ENCODE assay signal across 1 cellular context in the genomic region with DNA sequence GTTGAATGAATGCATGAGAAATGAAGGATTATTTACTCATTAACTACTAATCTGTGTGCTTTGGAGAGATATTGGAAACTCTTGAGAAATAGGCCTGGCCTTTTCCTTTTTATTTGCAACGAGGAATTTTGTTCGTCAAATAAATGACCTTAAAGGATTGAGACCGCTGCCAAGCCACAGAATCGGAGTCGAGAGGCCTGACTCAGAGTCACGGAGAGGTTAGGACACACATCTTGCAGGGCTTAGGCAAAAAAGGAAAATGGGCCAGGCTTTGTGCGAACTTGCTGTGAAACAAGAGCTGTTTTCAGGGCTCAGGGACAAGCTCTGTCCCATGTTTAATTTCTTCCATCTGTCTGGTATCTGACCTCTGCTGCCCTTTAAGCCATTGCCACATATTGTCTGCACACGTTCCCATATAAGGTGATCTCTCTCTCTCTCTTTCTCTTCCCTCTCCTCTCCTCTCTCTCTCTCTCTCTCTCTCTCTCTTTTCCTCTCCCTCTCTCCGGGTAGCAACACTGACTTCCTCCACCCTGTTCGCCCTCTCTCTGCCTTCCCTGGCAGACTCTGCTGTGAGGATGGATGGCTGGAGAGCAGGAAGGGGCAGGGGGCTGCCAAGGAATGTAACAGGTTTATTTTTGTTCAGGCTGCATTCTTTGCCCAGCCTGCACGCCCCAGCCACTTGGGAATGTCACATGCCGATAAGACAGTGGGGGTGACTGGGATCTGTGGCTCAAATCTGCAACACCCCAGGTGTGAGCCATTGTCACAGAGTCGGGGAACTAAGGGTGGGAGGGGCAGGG.
TF ChIP-seq lines count a peak whose summit lies in the region.

No MANE protein-coding gene starts in this region.

TF ChIP-seq in HepG2, 621 proteins besides CTCF, POLR2A, EP300 and RAD21 (continued from another document and continues in another):
- TF ChIP-seq, protein P1, sequence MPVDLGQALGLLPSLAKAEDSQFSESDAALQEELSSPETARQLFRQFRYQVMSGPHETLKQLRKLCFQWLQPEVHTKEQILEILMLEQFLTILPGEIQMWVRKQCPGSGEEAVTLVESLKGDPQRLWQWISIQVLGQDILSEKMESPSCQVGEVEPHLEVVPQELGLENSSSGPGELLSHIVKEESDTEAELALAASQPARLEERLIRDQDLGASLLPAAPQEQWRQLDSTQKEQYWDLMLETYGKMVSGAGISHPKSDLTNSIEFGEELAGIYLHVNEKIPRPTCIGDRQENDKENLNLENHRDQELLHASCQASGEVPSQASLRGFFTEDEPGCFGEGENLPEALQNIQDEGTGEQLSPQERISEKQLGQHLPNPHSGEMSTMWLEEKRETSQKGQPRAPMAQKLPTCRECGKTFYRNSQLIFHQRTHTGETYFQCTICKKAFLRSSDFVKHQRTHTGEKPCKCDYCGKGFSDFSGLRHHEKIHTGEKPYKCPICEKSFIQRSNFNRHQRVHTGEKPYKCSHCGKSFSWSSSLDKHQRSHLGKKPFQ (CRISPR knock-in tag; IDR thresholded peaks at IDR 0.05; ENCODE audit: insufficient replicate concordance), result peak; percentile 78
- TF ChIP-seq, protein P2, sequence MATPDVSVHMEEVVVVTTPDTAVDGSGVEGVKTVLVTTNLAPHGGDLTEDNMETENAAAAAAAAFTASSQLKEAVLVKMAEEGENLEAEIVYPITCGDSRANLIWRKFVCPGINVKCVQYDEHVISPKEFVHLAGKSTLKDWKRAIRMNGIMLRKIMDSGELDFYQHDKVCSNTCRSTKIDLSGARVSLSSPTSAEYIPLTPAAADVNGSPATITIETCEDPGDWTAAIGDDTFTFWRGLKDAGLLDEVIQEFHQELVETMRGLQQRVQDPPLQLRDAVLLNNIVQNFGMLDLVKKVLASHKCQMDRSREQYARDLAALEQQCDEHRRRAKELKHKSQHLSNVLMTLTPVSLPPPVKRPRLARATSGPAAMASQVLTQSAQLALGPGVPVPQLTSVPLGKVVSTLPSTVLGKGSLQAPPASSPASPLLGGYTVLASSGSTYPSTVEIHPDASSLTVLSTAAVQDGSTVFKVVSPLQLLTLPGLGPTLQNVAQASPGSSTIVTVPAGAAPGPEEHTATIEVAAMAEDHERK (CRISPR knock-in tag; IDR thresholded peaks at IDR 0.05; ENCODE audit: low read depth), result no peak
- no peak for TF ChIP-seq ZNF234 (CRISPR knock-in tag; conservative IDR thresholded peaks at IDR 0.05)
- TF ChIP-seq ZNF296 (CRISPR knock-in tag; conservative IDR thresholded peaks at IDR 0.05), result no peak
- no peak for TF ChIP-seq TAF15 (IDR thresholded peaks at IDR 0.05; ENCODE audit: low read depth, low read length, poor library complexity, severe bottlenecking)
- TF ChIP-seq SIN3A (IDR thresholded peaks at IDR 0.05; ENCODE audit: borderline replicate concordance, low read depth, low read length), result no peak
- TF ChIP-seq GATAD2A (CRISPR knock-in tag; IDR thresholded peaks at IDR 0.05), result peak; percentile 81
- TF ChIP-seq ZNF768 (CRISPR knock-in tag; IDR thresholded peaks at IDR 0.05), result no peak
- no peak for TF ChIP-seq ZNF253 (CRISPR knock-in tag; IDR thresholded peaks at IDR 0.05; ENCODE audit: borderline replicate concordance)
- peak; percentile 89; the same call in 1 of the 2 replicates for TF ChIP-seq ZNF3 (CRISPR knock-in tag; IDR thresholded peaks at IDR 0.05)
- TF ChIP-seq IRX3 (CRISPR knock-in tag; IDR thresholded peaks at IDR 0.05; ENCODE audit: borderline replicate concordance, low read depth), result no peak
- no peak for TF ChIP-seq ZNF670 (CRISPR knock-in tag; IDR thresholded peaks at IDR 0.05; ENCODE audit: borderline replicate concordance)
- no peak for TF ChIP-seq SCMH1 (CRISPR knock-in tag; IDR thresholded peaks at IDR 0.05; ENCODE audit: borderline replicate concordance)
- TF ChIP-seq, protein P3, sequence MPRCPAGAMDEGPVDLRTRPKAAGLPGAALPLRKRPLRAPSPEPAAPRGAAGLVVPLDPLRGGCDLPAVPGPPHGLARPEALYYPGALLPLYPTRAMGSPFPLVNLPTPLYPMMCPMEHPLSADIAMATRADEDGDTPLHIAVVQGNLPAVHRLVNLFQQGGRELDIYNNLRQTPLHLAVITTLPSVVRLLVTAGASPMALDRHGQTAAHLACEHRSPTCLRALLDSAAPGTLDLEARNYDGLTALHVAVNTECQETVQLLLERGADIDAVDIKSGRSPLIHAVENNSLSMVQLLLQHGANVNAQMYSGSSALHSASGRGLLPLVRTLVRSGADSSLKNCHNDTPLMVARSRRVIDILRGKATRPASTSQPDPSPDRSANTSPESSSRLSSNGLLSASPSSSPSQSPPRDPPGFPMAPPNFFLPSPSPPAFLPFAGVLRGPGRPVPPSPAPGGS (CRISPR knock-in tag; IDR thresholded peaks at IDR 0.05), result no peak
- TF ChIP-seq GFI1 (CRISPR knock-in tag; IDR thresholded peaks at IDR 0.05; ENCODE audit: borderline replicate concordance), result peak; percentile 12; the same call in 1 of the 2 replicates
- TF ChIP-seq ZNF83 (CRISPR knock-in tag; IDR thresholded peaks at IDR 0.05; ENCODE audit: borderline replicate concordance), result 0 out of 2 replicates have a peak, but pooled peaks have one; percentile 40
- peak; percentile 67 for TF ChIP-seq SP4 (CRISPR knock-in tag; IDR thresholded peaks at IDR 0.05)
- no peak for TF ChIP-seq SMARCC2 (IDR thresholded peaks at IDR 0.05)
- no peak for TF ChIP-seq ZFP62 (CRISPR knock-in tag; IDR thresholded peaks at IDR 0.05)
- TF ChIP-seq GLI4 (CRISPR knock-in tag; IDR thresholded peaks at IDR 0.05; ENCODE audit: borderline replicate concordance), result no peak
- TF ChIP-seq, protein P4, sequence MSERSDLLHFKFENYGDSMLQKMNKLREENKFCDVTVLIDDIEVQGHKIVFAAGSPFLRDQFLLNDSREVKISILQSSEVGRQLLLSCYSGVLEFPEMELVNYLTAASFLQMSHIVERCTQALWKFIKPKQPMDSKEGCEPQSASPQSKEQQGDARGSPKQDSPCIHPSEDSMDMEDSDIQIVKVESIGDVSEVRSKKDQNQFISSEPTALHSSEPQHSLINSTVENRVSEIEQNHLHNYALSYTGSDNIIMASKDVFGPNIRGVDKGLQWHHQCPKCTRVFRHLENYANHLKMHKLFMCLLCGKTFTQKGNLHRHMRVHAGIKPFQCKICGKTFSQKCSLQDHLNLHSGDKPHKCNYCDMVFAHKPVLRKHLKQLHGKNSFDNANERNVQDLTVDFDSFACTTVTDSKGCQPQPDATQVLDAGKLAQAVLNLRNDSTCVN (CRISPR knock-in tag; IDR thresholded peaks at IDR 0.05; ENCODE audit: borderline replicate concordance), result peak; percentile 63; the same call in 1 of the 2 replicates
- peak; percentile 55 for TF ChIP-seq ATF7 (IDR thresholded peaks at IDR 0.05)
- no peak; the same call in 1 of the 2 replicates for TF ChIP-seq ATF7 (CRISPR knock-in tag; IDR thresholded peaks at IDR 0.05)
- TF ChIP-seq MAFF (IDR thresholded peaks at IDR 0.05; ENCODE audit: low read depth, low read length), result no peak
- TF ChIP-seq, protein P5, sequence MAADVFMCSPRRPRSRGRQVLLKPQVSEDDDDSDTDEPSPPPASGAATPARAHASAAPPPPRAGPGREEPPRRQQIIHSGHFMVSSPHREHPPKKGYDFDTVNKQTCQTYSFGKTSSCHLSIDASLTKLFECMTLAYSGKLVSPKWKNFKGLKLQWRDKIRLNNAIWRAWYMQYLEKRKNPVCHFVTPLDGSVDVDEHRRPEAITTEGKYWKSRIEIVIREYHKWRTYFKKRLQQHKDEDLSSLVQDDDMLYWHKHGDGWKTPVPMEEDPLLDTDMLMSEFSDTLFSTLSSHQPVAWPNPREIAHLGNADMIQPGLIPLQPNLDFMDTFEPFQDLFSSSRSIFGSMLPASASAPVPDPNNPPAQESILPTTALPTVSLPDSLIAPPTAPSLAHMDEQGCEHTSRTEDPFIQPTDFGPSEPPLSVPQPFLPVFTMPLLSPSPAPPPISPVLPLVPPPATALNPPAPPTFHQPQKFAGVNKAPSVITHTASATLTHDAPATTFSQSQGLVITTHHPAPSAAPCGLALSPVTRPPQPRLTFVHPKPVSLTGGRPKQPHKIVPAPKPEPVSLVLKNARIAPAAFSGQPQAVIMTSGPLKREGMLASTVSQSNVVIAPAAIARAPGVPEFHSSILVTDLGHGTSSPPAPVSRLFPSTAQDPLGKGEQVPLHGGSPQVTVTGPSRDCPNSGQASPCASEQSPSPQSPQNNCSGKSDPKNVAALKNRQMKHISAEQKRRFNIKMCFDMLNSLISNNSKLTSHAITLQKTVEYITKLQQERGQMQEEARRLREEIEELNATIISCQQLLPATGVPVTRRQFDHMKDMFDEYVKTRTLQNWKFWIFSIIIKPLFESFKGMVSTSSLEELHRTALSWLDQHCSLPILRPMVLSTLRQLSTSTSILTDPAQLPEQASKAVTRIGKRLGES (CRISPR knock-in tag; IDR thresholded peaks at IDR 0.05; ENCODE audit: borderline replicate concordance), result no peak
- TF ChIP-seq STAG1 (CRISPR knock-in tag; IDR thresholded peaks at IDR 0.05), result no peak
- TF ChIP-seq ZNF101 (CRISPR knock-in tag; IDR thresholded peaks at IDR 0.05; ENCODE audit: borderline replicate concordance, low read depth), result no peak
- TF ChIP-seq ZNF724P (CRISPR knock-in tag; IDR thresholded peaks at IDR 0.05; ENCODE audit: borderline replicate concordance), result no peak
- no peak for TF ChIP-seq GATA4 (IDR thresholded peaks at IDR 0.05; ENCODE audit: borderline replicate concordance, low read depth)
- TF ChIP-seq ZNF720 (CRISPR knock-in tag; IDR thresholded peaks at IDR 0.05), result no peak
- TF ChIP-seq HDAC2 (CRISPR knock-in tag; IDR thresholded peaks at IDR 0.05), result peak; percentile 92
- TF ChIP-seq, protein P6, sequence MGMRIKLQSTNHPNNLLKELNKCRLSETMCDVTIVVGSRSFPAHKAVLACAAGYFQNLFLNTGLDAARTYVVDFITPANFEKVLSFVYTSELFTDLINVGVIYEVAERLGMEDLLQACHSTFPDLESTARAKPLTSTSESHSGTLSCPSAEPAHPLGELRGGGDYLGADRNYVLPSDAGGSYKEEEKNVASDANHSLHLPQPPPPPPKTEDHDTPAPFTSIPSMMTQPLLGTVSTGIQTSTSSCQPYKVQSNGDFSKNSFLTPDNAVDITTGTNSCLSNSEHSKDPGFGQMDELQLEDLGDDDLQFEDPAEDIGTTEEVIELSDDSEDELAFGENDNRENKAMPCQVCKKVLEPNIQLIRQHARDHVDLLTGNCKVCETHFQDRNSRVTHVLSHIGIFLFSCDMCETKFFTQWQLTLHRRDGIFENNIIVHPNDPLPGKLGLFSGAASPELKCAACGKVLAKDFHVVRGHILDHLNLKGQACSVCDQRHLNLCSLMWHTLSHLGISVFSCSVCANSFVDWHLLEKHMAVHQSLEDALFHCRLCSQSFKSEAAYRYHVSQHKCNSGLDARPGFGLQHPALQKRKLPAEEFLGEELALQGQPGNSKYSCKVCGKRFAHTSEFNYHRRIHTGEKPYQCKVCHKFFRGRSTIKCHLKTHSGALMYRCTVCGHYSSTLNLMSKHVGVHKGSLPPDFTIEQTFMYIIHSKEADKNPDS (CRISPR knock-in tag; IDR thresholded peaks at IDR 0.05), result no peak
- peak; percentile 68; the same call in 1 of the 2 replicates for TF ChIP-seq KMT2B (CRISPR knock-in tag; IDR thresholded peaks at IDR 0.05)
- TF ChIP-seq ZNF644 (CRISPR knock-in tag; IDR thresholded peaks at IDR 0.05; ENCODE audit: low read depth), result no peak
- TF ChIP-seq AGO2 (optimal IDR thresholded peaks at IDR 0.05; ENCODE audit: low read depth, low read length), result no peak
- TF ChIP-seq, protein P7, sequence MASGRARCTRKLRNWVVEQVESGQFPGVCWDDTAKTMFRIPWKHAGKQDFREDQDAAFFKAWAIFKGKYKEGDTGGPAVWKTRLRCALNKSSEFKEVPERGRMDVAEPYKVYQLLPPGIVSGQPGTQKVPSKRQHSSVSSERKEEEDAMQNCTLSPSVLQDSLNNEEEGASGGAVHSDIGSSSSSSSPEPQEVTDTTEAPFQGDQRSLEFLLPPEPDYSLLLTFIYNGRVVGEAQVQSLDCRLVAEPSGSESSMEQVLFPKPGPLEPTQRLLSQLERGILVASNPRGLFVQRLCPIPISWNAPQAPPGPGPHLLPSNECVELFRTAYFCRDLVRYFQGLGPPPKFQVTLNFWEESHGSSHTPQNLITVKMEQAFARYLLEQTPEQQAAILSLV (CRISPR knock-in tag; IDR thresholded peaks at IDR 0.05; ENCODE audit: borderline replicate concordance), result no peak
- TF ChIP-seq PHF5A (CRISPR knock-in tag; IDR thresholded peaks at IDR 0.05; ENCODE audit: low read depth, unreplicated experiment), result peak; percentile 53
- TF ChIP-seq ZNF616 (CRISPR knock-in tag; IDR thresholded peaks at IDR 0.05; ENCODE audit: low read depth), result no peak
- TF ChIP-seq, protein P8, sequence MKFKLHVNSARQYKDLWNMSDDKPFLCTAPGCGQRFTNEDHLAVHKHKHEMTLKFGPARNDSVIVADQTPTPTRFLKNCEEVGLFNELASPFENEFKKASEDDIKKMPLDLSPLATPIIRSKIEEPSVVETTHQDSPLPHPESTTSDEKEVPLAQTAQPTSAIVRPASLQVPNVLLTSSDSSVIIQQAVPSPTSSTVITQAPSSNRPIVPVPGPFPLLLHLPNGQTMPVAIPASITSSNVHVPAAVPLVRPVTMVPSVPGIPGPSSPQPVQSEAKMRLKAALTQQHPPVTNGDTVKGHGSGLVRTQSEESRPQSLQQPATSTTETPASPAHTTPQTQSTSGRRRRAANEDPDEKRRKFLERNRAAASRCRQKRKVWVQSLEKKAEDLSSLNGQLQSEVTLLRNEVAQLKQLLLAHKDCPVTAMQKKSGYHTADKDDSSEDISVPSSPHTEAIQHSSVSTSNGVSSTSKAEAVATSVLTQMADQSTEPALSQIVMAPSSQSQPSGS (CRISPR knock-in tag; IDR thresholded peaks at IDR 0.05), result 0 out of 2 replicates have a peak, but pooled peaks have one; percentile 46
- TF ChIP-seq MTA3 (CRISPR knock-in tag; IDR thresholded peaks at IDR 0.05), result no peak
- no peak for TF ChIP-seq ZFAT (CRISPR knock-in tag; conservative IDR thresholded peaks at IDR 0.05)
- TF ChIP-seq, protein P9, sequence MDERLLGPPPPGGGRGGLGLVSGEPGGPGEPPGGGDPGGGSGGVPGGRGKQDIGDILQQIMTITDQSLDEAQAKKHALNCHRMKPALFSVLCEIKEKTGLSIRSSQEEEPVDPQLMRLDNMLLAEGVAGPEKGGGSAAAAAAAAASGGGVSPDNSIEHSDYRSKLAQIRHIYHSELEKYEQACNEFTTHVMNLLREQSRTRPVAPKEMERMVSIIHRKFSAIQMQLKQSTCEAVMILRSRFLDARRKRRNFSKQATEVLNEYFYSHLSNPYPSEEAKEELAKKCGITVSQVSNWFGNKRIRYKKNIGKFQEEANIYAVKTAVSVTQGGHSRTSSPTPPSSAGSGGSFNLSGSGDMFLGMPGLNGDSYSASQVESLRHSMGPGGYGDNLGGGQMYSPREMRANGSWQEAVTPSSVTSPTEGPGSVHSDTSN (CRISPR knock-in tag; IDR thresholded peaks at IDR 0.05), result no peak
- TF ChIP-seq, protein P10, sequence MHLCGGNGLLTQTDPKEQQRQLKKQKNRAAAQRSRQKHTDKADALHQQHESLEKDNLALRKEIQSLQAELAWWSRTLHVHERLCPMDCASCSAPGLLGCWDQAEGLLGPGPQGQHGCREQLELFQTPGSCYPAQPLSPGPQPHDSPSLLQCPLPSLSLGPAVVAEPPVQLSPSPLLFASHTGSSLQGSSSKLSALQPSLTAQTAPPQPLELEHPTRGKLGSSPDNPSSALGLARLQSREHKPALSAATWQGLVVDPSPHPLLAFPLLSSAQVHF (CRISPR knock-in tag; IDR thresholded peaks at IDR 0.05), result no peak
